Comparison of ENCODE assay signal across 7 cellular contexts in genomic region chr1:99758686-99759528, GRCh38. TPM values are rescaled to one million over a fixed set of nuclear protein-coding genes. Genes with fewer than 3 reads are reported as not detected.
DNase-seq lines count a peak whose midpoint lies in the region; TF ChIP-seq lines count a peak whose summit lies in the region.
"Not testable (repeated sequence)": the region's sequence is repeated elsewhere in the genome, so short reads cannot be mapped to it uniquely, and the experiment has no call there.

No MANE protein-coding gene starts in this region.

- peaks cover 12% of the 10 kb centered on the region for H3K9me3 Mint-ChIP-seq in Caco-2 (ENCODE audit: unreplicated experiment)
- H3K9me3 Mint-ChIP-seq in dendritic cell treated with granulocyte-macrophage colony-stimulating factor and Interleukin-4, amounts not matched to agents 40 ng/mL and 50 ng/mL, for 4 days: not testable (repeated sequence)

- not testable (repeated sequence) for H3K14ac ChIP-seq in trophoblast cell (ENCODE audit: low read length)

- DNase-seq in Caco-2 (peak; percentile 26 to 42), HL-60 (ENCODE audit: low read depth in 1 of 2, low spot score in 1 of 2) (peak in 1 of 2 experiments; percentile 46), NB4 (ENCODE audit: low read depth) (peak; percentile 36), SKM-1 treated with dmso at 0.1 percent for 144 hours (lab: John Stamatoyannopoulos, UW; ENCODE audit: unreplicated experiment) (peak; percentile 10)
- not testable (repeated sequence) for DNase-seq in trophoblast cell

- peak overlapping the region; percentile 41 for H3K27ac Mint-ChIP-seq in Caco-2 (ENCODE audit: unreplicated experiment)
- H3K27ac Mint-ChIP-seq in dendritic cell treated with granulocyte-macrophage colony-stimulating factor and Interleukin-4, amounts not matched to agents 40 ng/mL and 50 ng/mL, for 4 days: peak overlapping the region; percentile 43

- not testable (repeated sequence) for TF ChIP-seq CTCF in Caco-2 (IDR thresholded peaks at IDR 0.05; ENCODE audit: insufficient read depth in 1 of 2, low read depth in 1 of 2, low read length in 1 of 2, severe bottlenecking in 1 of 2, unreplicated experiment in 1 of 2); HL-60 (IDR thresholded peaks at IDR 0.05; ENCODE audit: insufficient read depth, low read length); NB4 (IDR thresholded peaks at IDR 0.05; ENCODE audit: low read depth, low read length); liver (IDR thresholded peaks at IDR 0.05; ENCODE audit: low read depth, low read length, missing input control)

- not testable (repeated sequence) for H3K9me3 ChIP-seq in Caco-2; liver (ENCODE audit: control insufficient read depth in 4 of 4, low read length in 3 of 4); trophoblast cell (ENCODE audit: insufficient read depth, low read depth, low read length)

- not testable (repeated sequence) for H3K79me1 ChIP-seq in trophoblast cell (ENCODE audit: low read length)

- H3K18ac ChIP-seq in trophoblast cell (ENCODE audit: low read length): not testable (repeated sequence)

- H4K91ac ChIP-seq in trophoblast cell (ENCODE audit: low read depth, low read length): not testable (repeated sequence)

- H2AFZ ChIP-seq in trophoblast cell (ENCODE audit: insufficient read depth, low read length, poor library complexity): not testable (repeated sequence)

- not testable (repeated sequence) for TF ChIP-seq POLR2A in NB4 (IDR thresholded peaks at IDR 0.05; ENCODE audit: extremely low read depth, insufficient read length)

- POLR2A ChIA-PET in Caco-2 (lab: Charles Lee): not testable (repeated sequence)

- H3K27ac ChIP-seq in HL-60 (replicated peaks): 0 out of 2 replicates have a peak overlapping the region, but pooled peaks have one; percentile 16
- H3K27ac ChIP-seq in liver (ENCODE audit: low read depth in 1 of 2, low read length in 2 of 2): peak overlapping the region; percentile 75 to 96
- peak overlapping the region; percentile 19 for H3K27ac ChIP-seq in trophoblast cell (ENCODE audit: low read depth, low read length)

- H2AK5ac ChIP-seq in trophoblast cell (ENCODE audit: low read length): not testable (repeated sequence)

- not testable (repeated sequence) for H3K27me3 ChIP-seq in Caco-2 (replicated peaks; ENCODE audit: control insufficient read depth, insufficient read depth, low read length); HL-60 (ENCODE audit: insufficient read depth, poor library complexity, severe bottlenecking); liver (ENCODE audit: control insufficient read depth in 4 of 4, insufficient read depth in 4 of 4, low read length in 3 of 4); trophoblast cell (ENCODE audit: insufficient read depth, low read length)

- H3K4ac ChIP-seq in trophoblast cell (ENCODE audit: low read depth, low read length): not testable (repeated sequence)

- not testable (repeated sequence) for H4K12ac ChIP-seq in trophoblast cell (ENCODE audit: low read depth, low read length)

- H3K4me3 ChIP-seq in Caco-2 (ENCODE audit: low read depth, low read length); HL-60 (replicated peaks; ENCODE audit: insufficient read depth, low read length); NB4 (ENCODE audit: low read depth, low read length); trophoblast cell (ENCODE audit: low read depth, low read length): not testable (repeated sequence)
- peak overlapping the region in 1 of 3 donors; percentile 40 for H3K4me3 ChIP-seq in liver (ENCODE audit: low read depth in 1 of 3, low read length in 3 of 3)

- H2BK5ac ChIP-seq in trophoblast cell (ENCODE audit: low read depth, low read length, poor library complexity): not testable (repeated sequence)

- not testable (repeated sequence) for H3K36me3 ChIP-seq in Caco-2 (ENCODE audit: control insufficient read depth, insufficient read depth, low read length); liver (ENCODE audit: control insufficient read depth in 4 of 4, insufficient read depth in 3 of 4, low read depth in 1 of 4, low read length in 3 of 4); trophoblast cell (ENCODE audit: control insufficient read depth in 1 of 2, insufficient read depth in 2 of 2, low read length in 2 of 2)

- 53% methylated on average over 8 of the region's 8 CpGs for WGBS in liver
- no CpG with 5 or more reads among the region's 8 CpGs for WGBS in trophoblast cell (ENCODE audit: extremely low coverage, insufficient coverage, insufficient read length)

- intact Hi-C loops in Caco-2 (cut with micrococcal nuclease; ENCODE audit: unreplicated experiment): loop anchor here (2.0 kb wide), 1 partner anchor 20 kb away; no protein-coding TSS in a partner anchor
- intact Hi-C loops in dendritic cell treated with granulocyte-macrophage colony-stimulating factor and Interleukin-4, amounts not matched to agents 40 ng/mL and 50 ng/mL, for 4 days (cut with micrococcal nuclease): not testable (repeated sequence)

- peaks cover 14% of the 10 kb centered on the region for H3K4me1 Mint-ChIP-seq in Caco-2 (ENCODE audit: low read depth, unreplicated experiment)
- H3K4me1 Mint-ChIP-seq in dendritic cell treated with granulocyte-macrophage colony-stimulating factor and Interleukin-4, amounts not matched to agents 40 ng/mL and 50 ng/mL, for 4 days (ENCODE audit: low read depth): peaks cover 42% of the 10 kb centered on the region

- not testable (repeated sequence) for H3K27me3 Mint-ChIP-seq in Caco-2 (ENCODE audit: insufficient read depth, unreplicated experiment); dendritic cell treated with granulocyte-macrophage colony-stimulating factor and Interleukin-4, amounts not matched to agents 40 ng/mL and 50 ng/mL, for 4 days

- BruUV-seq in Caco-2 (replicated peaks; lab: Mats Ljungman, UMichigan): not testable (repeated sequence)

- not testable (repeated sequence) for H3K4me2 ChIP-seq in trophoblast cell (ENCODE audit: low read length)

- not testable (repeated sequence) for H3K23ac ChIP-seq in trophoblast cell (ENCODE audit: low read length)

- not testable (repeated sequence) for H2BK12ac ChIP-seq in trophoblast cell (ENCODE audit: low read length)

- H3K79me2 ChIP-seq in trophoblast cell (ENCODE audit: control insufficient read depth, insufficient read depth, low read length, poor library complexity): not testable (repeated sequence)

- CTCF ChIA-PET in Caco-2 (lab: Charles Lee): not testable (repeated sequence)

- not testable (repeated sequence) for H4K8ac ChIP-seq in trophoblast cell (ENCODE audit: low read depth, low read length)

- H3K36me3 Mint-ChIP-seq in Caco-2 (ENCODE audit: insufficient read depth, unreplicated experiment); dendritic cell treated with granulocyte-macrophage colony-stimulating factor and Interleukin-4, amounts not matched to agents 40 ng/mL and 50 ng/mL, for 4 days (ENCODE audit: low read depth): not testable (repeated sequence)

- H3K4me1 ChIP-seq in Caco-2; trophoblast cell (ENCODE audit: control insufficient read depth in 1 of 2, insufficient read depth in 2 of 2, low read length in 2 of 2): not testable (repeated sequence)
- peaks cover 13 to 62% (median 30%) of the 10 kb centered on the region in 4 donors for H3K4me1 ChIP-seq in liver (ENCODE audit: control insufficient read depth in 4 of 4, insufficient read depth in 4 of 4, low read length in 3 of 4)

- H3K4me3 Mint-ChIP-seq in Caco-2 (ENCODE audit: unreplicated experiment); dendritic cell treated with granulocyte-macrophage colony-stimulating factor and Interleukin-4, amounts not matched to agents 40 ng/mL and 50 ng/mL, for 4 days: not testable (repeated sequence)

- H2BK120ac ChIP-seq in trophoblast cell (ENCODE audit: insufficient read depth, low read length, poor library complexity): not testable (repeated sequence)

- H3K9ac ChIP-seq in liver (ENCODE audit: low read depth in 1 of 2, low read length in 2 of 2): peak overlapping the region in 1 of 2 donors; percentile 92
- not testable (repeated sequence) for H3K9ac ChIP-seq in trophoblast cell (ENCODE audit: low read length)

- peak in 1 of 2 donors; percentile 18 for TF ChIP-seq RAD21 in liver (IDR thresholded peaks at IDR 0.05)

TF ChIP-seq in liver, 16 proteins besides CTCF, POLR2A, EP300 and RAD21 (continues in another document):
- TF ChIP-seq SP1 (IDR thresholded peaks at IDR 0.05): peak; percentile 60
- TF ChIP-seq MAX (IDR thresholded peaks at IDR 0.05): peak; percentile 21
- TF ChIP-seq HNF4G (IDR thresholded peaks at IDR 0.05): peak; percentile 34
- TF ChIP-seq RXRA (IDR thresholded peaks at IDR 0.05): peak in 1 of 2 donors; percentile 72
- TF ChIP-seq HNF4A (conservative IDR thresholded peaks at IDR 0.05): peak; percentile 79 to 90
- TF ChIP-seq JUND (IDR thresholded peaks at IDR 0.05): peak in 1 of 2 donors; percentile 9

RNA-seq across cellular contexts. Expression of gene FRRS1, which starts 7.5 kb away (rescaled TPM):
- 9.6 and 11.1 TPM in 2 replicates for total RNA-seq in Caco-2 (2022)
- 10 to 100 TPM; 49.2 to 87.4 TPM for total RNA-seq in liver
- 10 to 100 TPM in 1 of 2 donors, 1 to 10 TPM in 1; 2.7 to 11.5 TPM for polyA plus RNA-seq in liver
- polyA plus RNA-seq in trophoblast cell (2013): 16.0 and 16.6 TPM in 2 replicates

Comparison
In these comparisons a context has a peak if more than half of its experiments do, and no peak if none do; other contexts are left out.
1. H3K27ac ChIP-seq: peak in every context shown above with its lines; median percentile 86 in liver; 19 in trophoblast cell; 16 in HL-60.